Comparison of ENCODE assay signal across 15 cellular contexts in the genomic region with DNA sequence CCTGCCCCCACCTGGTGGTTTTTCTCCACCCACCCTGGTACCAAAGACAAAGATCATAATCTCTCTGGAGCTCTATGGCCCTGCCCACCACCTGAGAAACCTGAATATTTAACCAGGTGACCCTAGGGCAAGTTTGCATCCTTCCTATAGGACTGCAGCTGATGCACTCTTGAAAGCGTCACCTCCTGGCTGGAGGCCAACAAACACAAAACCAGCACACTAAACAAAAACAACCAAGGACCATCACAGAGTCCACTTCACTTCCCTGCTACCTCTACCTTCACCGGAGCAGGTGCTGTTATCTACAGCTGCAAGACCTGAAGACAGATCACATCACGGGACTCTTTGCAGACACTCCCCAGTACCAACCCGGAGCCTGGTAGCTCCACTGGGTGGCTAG.
DNase-seq lines count a peak whose midpoint lies in the region; TF ChIP-seq lines count a peak whose summit lies in the region.
"Had no signal": no experiment of that assay in that cellular context is flagged by ENCODE, and none has a peak within 500 bp of the region (broad histone marks: within the 10 kb centered on the region; RNA-seq: fewer than 3 reads in every experiment).

No MANE protein-coding gene starts in this region.

- H3K27me3 Mint-ChIP-seq in endodermal cell (ENCODE audit: insufficient read depth) (no peaks in the 10 kb centered on the region), mesothelial cell of epicardium (ENCODE audit: low read depth) (no peaks in the 10 kb centered on the region)

- peak; percentile 8 for DNase-seq in NCI-H2029 treated with DMSO at 0.1 percent for 48 hours (lab: John Stamatoyannopoulos, UW)
- no peak for DNase-seq in NCI-H2029 (lab: John Stamatoyannopoulos, UW)
- DNase-seq in DMS53 (lab: John Stamatoyannopoulos, UW), result peak; percentile 89
- peak; percentile 26 for DNase-seq in NCI-H2196 treated with DMSO at 0.1 percent for 48 hours (lab: John Stamatoyannopoulos, UW; ENCODE audit: unreplicated experiment)
- DNase-seq in endodermal cell, result no peak
- no peak for DNase-seq in NCI-H226
- no peak for DNase-seq in head of caudate nucleus
- DNase-seq in mesothelial cell of epicardium (ENCODE audit: low spot score in 2 of 2, unreplicated experiment in 2 of 2), result no peak
- DNase-seq: Caco-2; CD8-positive, alpha-beta T cell; DND-41; GF-D8; GM23248; IMR-90 had no signal

- intact Hi-C loops in head of caudate nucleus (cut with DNase I), result no loop called here

- H3K36me3 Mint-ChIP-seq in endodermal cell (ENCODE audit: low read depth), result peaks cover 12% of the 10 kb centered on the region
- no peaks in the 10 kb centered on the region for H3K36me3 Mint-ChIP-seq in mesothelial cell of epicardium
- H3K36me3 Mint-ChIP-seq: CD8-positive, alpha-beta T cell had no signal

- no peak overlapping the region for H3K9ac ChIP-seq in endodermal cell (ENCODE audit: extremely low read depth, low read length, poor library complexity, severe bottlenecking)
- H3K9ac ChIP-seq: GM23248 had no signal

- H3K4me1 Mint-ChIP-seq in endodermal cell, result peaks cover 29% of the 10 kb centered on the region
- no peaks in the 10 kb centered on the region for H3K4me1 Mint-ChIP-seq in mesothelial cell of epicardium

- H3K36me3 ChIP-seq in endodermal cell (ENCODE audit: control insufficient read depth, insufficient read depth, low read length), result no peaks in the 10 kb centered on the region

- H3K9me3 Mint-ChIP-seq in endodermal cell (peaks cover 22% of the 10 kb centered on the region), mesothelial cell of epicardium (peaks cover 42% of the 10 kb centered on the region)

- TF ChIP-seq CTCF in endodermal cell (conservative IDR thresholded peaks at IDR 0.05) (no peak), mesothelial cell of epicardium (IDR thresholded peaks at IDR 0.05; ENCODE audit: unreplicated experiment) (no peak)

- peak overlapping the region; percentile 66 for H3K27ac Mint-ChIP-seq in endodermal cell
- H3K27ac Mint-ChIP-seq in mesothelial cell of epicardium, result no peak overlapping the region
- H3K27ac Mint-ChIP-seq: CD14-positive monocyte; CD8-positive, alpha-beta T cell had no signal

- WGBS in endodermal cell (ENCODE audit: insufficient coverage in 1 of 2, insufficient read length in 1 of 2), 2 experiments, result 83% methylated on average over 4 of the region's 4 CpGs; no CpG with 5 or more reads in 1 of the 2 experiments

- no peaks in the 10 kb centered on the region for H3K4me1 ChIP-seq in endodermal cell (ENCODE audit: control insufficient read depth, insufficient read depth, low read length)
- H3K4me1 ChIP-seq: Caco-2 had no signal

- H3K27me3 ChIP-seq in endodermal cell (ENCODE audit: control insufficient read depth, insufficient read depth, low read length, poor library complexity, severe bottlenecking), result no peaks in the 10 kb centered on the region

- H3K9me3 ChIP-seq in endodermal cell (ENCODE audit: control insufficient read depth, low read length), result peaks cover 9% of the 10 kb centered on the region
- H3K9me3 ChIP-seq: Caco-2 had no signal

- H3K4me3 ChIP-seq in endodermal cell (ENCODE audit: low read length), result no peak overlapping the region
- H3K4me3 ChIP-seq: GM23248 had no signal

- no peak overlapping the region for H3K27ac ChIP-seq in endodermal cell (ENCODE audit: low read depth, low read length)
- H3K27ac ChIP-seq: GM23248 had no signal

- H3K4me3 Mint-ChIP-seq in endodermal cell (no peak overlapping the region), mesothelial cell of epicardium (no peak overlapping the region)
- H3K4me3 Mint-ChIP-seq: CD14-positive monocyte; CD8-positive, alpha-beta T cell had no signal

Comparison
In these comparisons a context has a peak if more than half of its experiments do, and no peak if none do; other contexts are left out.
1. DNase-seq: peak in NCI-H2029 treated with DMSO at 0.1 percent for 48 hours (single experiment), DMS53 (single experiment) and NCI-H2196 treated with DMSO at 0.1 percent for 48 hours (single experiment); none in NCI-H2029 (single experiment), endodermal cell (single experiment), NCI-H226 (single experiment), head of caudate nucleus (0 of 42) and mesothelial cell of epicardium (0 of 2).